2 cellular contexts compared by ENCODE assay signal in genomic region chr17:2396568-2397246, GRCh38.
TF ChIP-seq lines count a peak whose summit lies in the region.

No MANE protein-coding gene starts in this region.

TF ChIP-seq in SK-N-SH, 30 proteins besides CTCF, POLR2A, EP300 and RAD21 (continues in another document):
- TF ChIP-seq, protein P1, sequence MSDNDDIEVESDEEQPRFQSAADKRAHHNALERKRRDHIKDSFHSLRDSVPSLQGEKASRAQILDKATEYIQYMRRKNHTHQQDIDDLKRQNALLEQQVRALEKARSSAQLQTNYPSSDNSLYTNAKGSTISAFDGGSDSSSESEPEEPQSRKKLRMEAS (IDR thresholded peaks at IDR 0.05; ENCODE audit: low read depth) = peak; percentile 61; the same call in 1 of the 2 replicates
- TF ChIP-seq RFX5 (IDR thresholded peaks at IDR 0.05; ENCODE audit: low read length) (peak; percentile 58; the same call in 1 of the 2 replicates), TEAD4 (IDR thresholded peaks at IDR 0.05; ENCODE audit: borderline replicate concordance, insufficient read depth) (no peak), TCF12 (IDR thresholded peaks at IDR 0.05) (peak; percentile 30; the same call in 1 of the 2 replicates), CHD2 (IDR thresholded peaks at IDR 0.05; ENCODE audit: low read length, partially characterized antibody) (no peak), MEF2A (IDR thresholded peaks at IDR 0.05; ENCODE audit: borderline replicate concordance, low read depth) (no peak), JUND (IDR thresholded peaks at IDR 0.05) (no peak), MXI1 (IDR thresholded peaks at IDR 0.05; ENCODE audit: low read depth, low read length) (peak; percentile 71), GATA2 (CRISPR knock-in tag; IDR thresholded peaks at IDR 0.05) (no peak), EZH2phosphoT487 (IDR thresholded peaks at IDR 0.05; ENCODE audit: borderline replicate concordance, low read depth) (no peak), YY1 (IDR thresholded peaks at IDR 0.05; ENCODE audit: low read depth) (no peak), SIN3A (IDR thresholded peaks at IDR 0.05; ENCODE audit: borderline replicate concordance, low read depth, low read length) (0 out of 2 replicates have a peak, but pooled peaks have one; percentile 18), ZBTB33 (IDR thresholded peaks at IDR 0.05; ENCODE audit: borderline replicate concordance, low read depth) (no peak), ELF1 (IDR thresholded peaks at IDR 0.05) (no peak), TAF1 (IDR thresholded peaks at IDR 0.05; ENCODE audit: borderline replicate concordance, low read depth, low read length) (no peak), FOXJ3 (CRISPR knock-in tag; IDR thresholded peaks at IDR 0.05) (peak; percentile 15; the same call in 1 of the 2 replicates), FOXM1 (IDR thresholded peaks at IDR 0.05; ENCODE audit: low read depth) (no peak), FOSL2 (IDR thresholded peaks at IDR 0.05; ENCODE audit: borderline replicate concordance, low read depth) (no peak), USF2 (IDR thresholded peaks at IDR 0.05; ENCODE audit: borderline replicate concordance, low read depth, low read length) (no peak), REST (IDR thresholded peaks at IDR 0.05; ENCODE audit: low read depth, low read length) (no peak), NFIC (IDR thresholded peaks at IDR 0.05; ENCODE audit: borderline replicate concordance) (no peak), RCOR1 (IDR thresholded peaks at IDR 0.05; ENCODE audit: low read length) (peak; percentile 54), NRF1 (IDR thresholded peaks at IDR 0.05; ENCODE audit: low read depth, low read length) (no peak)
- TF ChIP-seq, protein P2, sequence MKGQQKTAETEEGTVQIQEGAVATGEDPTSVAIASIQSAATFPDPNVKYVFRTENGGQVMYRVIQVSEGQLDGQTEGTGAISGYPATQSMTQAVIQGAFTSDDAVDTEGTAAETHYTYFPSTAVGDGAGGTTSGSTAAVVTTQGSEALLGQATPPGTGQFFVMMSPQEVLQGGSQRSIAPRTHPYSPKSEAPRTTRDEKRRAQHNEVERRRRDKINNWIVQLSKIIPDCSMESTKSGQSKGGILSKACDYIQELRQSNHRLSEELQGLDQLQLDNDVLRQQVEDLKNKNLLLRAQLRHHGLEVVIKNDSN (IDR thresholded peaks at IDR 0.05; ENCODE audit: borderline replicate concordance, low read depth) = no peak
- TF ChIP-seq, protein P3, sequence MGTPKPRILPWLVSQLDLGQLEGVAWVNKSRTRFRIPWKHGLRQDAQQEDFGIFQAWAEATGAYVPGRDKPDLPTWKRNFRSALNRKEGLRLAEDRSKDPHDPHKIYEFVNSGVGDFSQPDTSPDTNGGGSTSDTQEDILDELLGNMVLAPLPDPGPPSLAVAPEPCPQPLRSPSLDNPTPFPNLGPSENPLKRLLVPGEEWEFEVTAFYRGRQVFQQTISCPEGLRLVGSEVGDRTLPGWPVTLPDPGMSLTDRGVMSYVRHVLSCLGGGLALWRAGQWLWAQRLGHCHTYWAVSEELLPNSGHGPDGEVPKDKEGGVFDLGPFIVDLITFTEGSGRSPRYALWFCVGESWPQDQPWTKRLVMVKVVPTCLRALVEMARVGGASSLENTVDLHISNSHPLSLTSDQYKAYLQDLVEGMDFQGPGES (IDR thresholded peaks at IDR 0.05; ENCODE audit: low read depth, low read length) = peak; percentile 42; the same call in 1 of the 2 replicates

TF ChIP-seq in K562, 482 proteins besides CTCF, POLR2A, EP300 and RAD21 (continued from another document and continues in another):
- TF ChIP-seq, protein P4, sequence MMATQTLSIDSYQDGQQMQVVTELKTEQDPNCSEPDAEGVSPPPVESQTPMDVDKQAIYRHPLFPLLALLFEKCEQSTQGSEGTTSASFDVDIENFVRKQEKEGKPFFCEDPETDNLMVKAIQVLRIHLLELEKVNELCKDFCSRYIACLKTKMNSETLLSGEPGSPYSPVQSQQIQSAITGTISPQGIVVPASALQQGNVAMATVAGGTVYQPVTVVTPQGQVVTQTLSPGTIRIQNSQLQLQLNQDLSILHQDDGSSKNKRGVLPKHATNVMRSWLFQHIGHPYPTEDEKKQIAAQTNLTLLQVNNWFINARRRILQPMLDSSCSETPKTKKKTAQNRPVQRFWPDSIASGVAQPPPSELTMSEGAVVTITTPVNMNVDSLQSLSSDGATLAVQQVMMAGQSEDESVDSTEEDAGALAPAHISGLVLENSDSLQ (IDR thresholded peaks at IDR 0.05) = peak; percentile 65
- no peak for TF ChIP-seq PATZ1 (CRISPR knock-in tag; IDR thresholded peaks at IDR 0.05; ENCODE audit: borderline replicate concordance)
- TF ChIP-seq ZBTB1 (CRISPR knock-in tag; IDR thresholded peaks at IDR 0.05; ENCODE audit: borderline replicate concordance, low read depth) = no peak
- no peak for TF ChIP-seq HNRNPUL1 (IDR thresholded peaks at IDR 0.05; ENCODE audit: low read length)
- 0 out of 2 replicates have a peak, but pooled peaks have one; percentile 36 for TF ChIP-seq ESRRA (IDR thresholded peaks at IDR 0.05; ENCODE audit: borderline replicate concordance, low read depth)
- TF ChIP-seq RUNX1 (IDR thresholded peaks at IDR 0.05; ENCODE audit: low read depth) = no peak
- TF ChIP-seq ZC3H11A (IDR thresholded peaks at IDR 0.05; ENCODE audit: low read depth, low read length) = no peak
- no peak for TF ChIP-seq ZNF764 (CRISPR knock-in tag; IDR thresholded peaks at IDR 0.05; ENCODE audit: low read depth)
- no peak for TF ChIP-seq RREB1 (CRISPR knock-in tag; IDR thresholded peaks at IDR 0.05)
- no peak for TF ChIP-seq FOXO4 (CRISPR knock-in tag; IDR thresholded peaks at IDR 0.05)
- TF ChIP-seq HDAC1 (IDR thresholded peaks at IDR 0.05) = no peak
- TF ChIP-seq TFAM (CRISPR knock-in tag; conservative IDR thresholded peaks at IDR 0.05) = no peak
- TF ChIP-seq ZNF140 (CRISPR knock-in tag; IDR thresholded peaks at IDR 0.05) = no peak
- TF ChIP-seq VEZF1 (CRISPR knock-in tag; IDR thresholded peaks at IDR 0.05) = peak; percentile 80
- TF ChIP-seq, protein P1 (CRISPR knock-in tag; IDR thresholded peaks at IDR 0.05) = peak; percentile 55; the same call in 1 of the 2 replicates
- TF ChIP-seq SP2 (IDR thresholded peaks at IDR 0.05; ENCODE audit: extremely low read depth, low read depth, low read length, poor library complexity, severe bottlenecking) = peak; percentile 37
- TF ChIP-seq, protein P5, sequence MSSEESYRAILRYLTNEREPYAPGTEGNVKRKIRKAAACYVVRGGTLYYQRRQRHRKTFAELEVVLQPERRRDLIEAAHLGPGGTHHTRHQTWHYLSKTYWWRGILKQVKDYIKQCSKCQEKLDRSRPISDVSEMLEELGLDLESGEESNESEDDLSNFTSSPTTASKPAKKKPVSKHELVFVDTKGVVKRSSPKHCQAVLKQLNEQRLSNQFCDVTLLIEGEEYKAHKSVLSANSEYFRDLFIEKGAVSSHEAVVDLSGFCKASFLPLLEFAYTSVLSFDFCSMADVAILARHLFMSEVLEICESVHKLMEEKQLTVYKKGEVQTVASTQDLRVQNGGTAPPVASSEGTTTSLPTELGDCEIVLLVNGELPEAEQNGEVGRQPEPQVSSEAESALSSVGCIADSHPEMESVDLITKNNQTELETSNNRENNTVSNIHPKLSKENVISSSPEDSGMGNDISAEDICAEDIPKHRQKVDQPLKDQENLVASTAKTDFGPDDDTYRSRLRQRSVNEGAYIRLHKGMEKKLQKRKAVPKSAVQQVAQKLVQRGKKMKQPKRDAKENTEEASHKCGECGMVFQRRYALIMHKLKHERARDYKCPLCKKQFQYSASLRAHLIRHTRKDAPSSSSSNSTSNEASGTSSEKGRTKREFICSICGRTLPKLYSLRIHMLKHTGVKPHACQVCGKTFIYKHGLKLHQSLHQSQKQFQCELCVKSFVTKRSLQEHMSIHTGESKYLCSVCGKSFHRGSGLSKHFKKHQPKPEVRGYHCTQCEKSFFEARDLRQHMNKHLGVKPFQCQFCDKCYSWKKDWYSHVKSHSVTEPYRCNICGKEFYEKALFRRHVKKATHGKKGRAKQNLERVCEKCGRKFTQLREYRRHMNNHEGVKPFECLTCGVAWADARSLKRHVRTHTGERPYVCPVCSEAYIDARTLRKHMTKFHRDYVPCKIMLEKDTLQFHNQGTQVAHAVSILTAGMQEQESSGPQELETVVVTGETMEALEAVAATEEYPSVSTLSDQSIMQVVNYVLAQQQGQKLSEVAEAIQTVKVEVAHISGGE (CRISPR knock-in tag; IDR thresholded peaks at IDR 0.05) = no peak
- no peak for TF ChIP-seq OTX1 (CRISPR knock-in tag; IDR thresholded peaks at IDR 0.05)
- TF ChIP-seq E2F3 (CRISPR knock-in tag; IDR thresholded peaks at IDR 0.05) = no peak
- peak; percentile 50 for TF ChIP-seq ZFX (CRISPR knock-in tag; IDR thresholded peaks at IDR 0.05)
- TF ChIP-seq ZNF224 (CRISPR knock-in tag; IDR thresholded peaks at IDR 0.05) = no peak
- no peak for TF ChIP-seq HDAC3 (IDR thresholded peaks at IDR 0.05; ENCODE audit: borderline replicate concordance, partially characterized antibody)
- TF ChIP-seq FOXJ2 (tag; IDR thresholded peaks at IDR 0.05) = no peak
- TF ChIP-seq MBD2 (IDR thresholded peaks at IDR 0.05; ENCODE audit: borderline replicate concordance, low read depth) = peak; percentile 44; the same call in 1 of the 2 replicates
- no peak for TF ChIP-seq MECOM (CRISPR knock-in tag; IDR thresholded peaks at IDR 0.05)
- no peak for TF ChIP-seq HDAC8 (tag; IDR thresholded peaks at IDR 0.05)
- 0 out of 2 replicates have a peak, but pooled peaks have one; percentile 26 for TF ChIP-seq SMAD4 (CRISPR knock-in tag; conservative IDR thresholded peaks at IDR 0.05)
